ENCODE assay signal across 1 cellular context in the genomic region with DNA sequence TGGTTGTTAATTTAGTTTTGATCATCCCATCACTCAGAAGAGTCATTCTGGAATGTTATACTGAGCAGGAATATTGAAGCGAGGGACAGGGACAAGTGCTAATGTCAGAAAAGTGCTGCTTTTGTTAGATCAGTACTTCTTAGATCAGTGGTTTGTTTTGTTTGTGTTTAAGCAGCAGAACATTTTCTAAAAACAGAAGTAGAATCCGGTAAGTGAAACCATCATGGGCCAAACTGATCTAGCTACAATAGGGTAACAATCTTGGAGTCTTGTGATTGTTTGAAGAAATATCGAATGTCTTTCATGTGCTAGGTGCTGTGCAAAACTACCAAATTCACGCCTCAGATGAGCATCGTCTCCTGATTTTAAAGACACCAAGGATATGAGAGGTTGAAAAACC.
TF ChIP-seq lines count a peak whose summit lies in the region.

No MANE protein-coding gene starts in this region.

TF ChIP-seq in GM23338, 12 proteins besides CTCF, POLR2A, EP300 and RAD21 (continued from another document):
- TF ChIP-seq, protein P1, sequence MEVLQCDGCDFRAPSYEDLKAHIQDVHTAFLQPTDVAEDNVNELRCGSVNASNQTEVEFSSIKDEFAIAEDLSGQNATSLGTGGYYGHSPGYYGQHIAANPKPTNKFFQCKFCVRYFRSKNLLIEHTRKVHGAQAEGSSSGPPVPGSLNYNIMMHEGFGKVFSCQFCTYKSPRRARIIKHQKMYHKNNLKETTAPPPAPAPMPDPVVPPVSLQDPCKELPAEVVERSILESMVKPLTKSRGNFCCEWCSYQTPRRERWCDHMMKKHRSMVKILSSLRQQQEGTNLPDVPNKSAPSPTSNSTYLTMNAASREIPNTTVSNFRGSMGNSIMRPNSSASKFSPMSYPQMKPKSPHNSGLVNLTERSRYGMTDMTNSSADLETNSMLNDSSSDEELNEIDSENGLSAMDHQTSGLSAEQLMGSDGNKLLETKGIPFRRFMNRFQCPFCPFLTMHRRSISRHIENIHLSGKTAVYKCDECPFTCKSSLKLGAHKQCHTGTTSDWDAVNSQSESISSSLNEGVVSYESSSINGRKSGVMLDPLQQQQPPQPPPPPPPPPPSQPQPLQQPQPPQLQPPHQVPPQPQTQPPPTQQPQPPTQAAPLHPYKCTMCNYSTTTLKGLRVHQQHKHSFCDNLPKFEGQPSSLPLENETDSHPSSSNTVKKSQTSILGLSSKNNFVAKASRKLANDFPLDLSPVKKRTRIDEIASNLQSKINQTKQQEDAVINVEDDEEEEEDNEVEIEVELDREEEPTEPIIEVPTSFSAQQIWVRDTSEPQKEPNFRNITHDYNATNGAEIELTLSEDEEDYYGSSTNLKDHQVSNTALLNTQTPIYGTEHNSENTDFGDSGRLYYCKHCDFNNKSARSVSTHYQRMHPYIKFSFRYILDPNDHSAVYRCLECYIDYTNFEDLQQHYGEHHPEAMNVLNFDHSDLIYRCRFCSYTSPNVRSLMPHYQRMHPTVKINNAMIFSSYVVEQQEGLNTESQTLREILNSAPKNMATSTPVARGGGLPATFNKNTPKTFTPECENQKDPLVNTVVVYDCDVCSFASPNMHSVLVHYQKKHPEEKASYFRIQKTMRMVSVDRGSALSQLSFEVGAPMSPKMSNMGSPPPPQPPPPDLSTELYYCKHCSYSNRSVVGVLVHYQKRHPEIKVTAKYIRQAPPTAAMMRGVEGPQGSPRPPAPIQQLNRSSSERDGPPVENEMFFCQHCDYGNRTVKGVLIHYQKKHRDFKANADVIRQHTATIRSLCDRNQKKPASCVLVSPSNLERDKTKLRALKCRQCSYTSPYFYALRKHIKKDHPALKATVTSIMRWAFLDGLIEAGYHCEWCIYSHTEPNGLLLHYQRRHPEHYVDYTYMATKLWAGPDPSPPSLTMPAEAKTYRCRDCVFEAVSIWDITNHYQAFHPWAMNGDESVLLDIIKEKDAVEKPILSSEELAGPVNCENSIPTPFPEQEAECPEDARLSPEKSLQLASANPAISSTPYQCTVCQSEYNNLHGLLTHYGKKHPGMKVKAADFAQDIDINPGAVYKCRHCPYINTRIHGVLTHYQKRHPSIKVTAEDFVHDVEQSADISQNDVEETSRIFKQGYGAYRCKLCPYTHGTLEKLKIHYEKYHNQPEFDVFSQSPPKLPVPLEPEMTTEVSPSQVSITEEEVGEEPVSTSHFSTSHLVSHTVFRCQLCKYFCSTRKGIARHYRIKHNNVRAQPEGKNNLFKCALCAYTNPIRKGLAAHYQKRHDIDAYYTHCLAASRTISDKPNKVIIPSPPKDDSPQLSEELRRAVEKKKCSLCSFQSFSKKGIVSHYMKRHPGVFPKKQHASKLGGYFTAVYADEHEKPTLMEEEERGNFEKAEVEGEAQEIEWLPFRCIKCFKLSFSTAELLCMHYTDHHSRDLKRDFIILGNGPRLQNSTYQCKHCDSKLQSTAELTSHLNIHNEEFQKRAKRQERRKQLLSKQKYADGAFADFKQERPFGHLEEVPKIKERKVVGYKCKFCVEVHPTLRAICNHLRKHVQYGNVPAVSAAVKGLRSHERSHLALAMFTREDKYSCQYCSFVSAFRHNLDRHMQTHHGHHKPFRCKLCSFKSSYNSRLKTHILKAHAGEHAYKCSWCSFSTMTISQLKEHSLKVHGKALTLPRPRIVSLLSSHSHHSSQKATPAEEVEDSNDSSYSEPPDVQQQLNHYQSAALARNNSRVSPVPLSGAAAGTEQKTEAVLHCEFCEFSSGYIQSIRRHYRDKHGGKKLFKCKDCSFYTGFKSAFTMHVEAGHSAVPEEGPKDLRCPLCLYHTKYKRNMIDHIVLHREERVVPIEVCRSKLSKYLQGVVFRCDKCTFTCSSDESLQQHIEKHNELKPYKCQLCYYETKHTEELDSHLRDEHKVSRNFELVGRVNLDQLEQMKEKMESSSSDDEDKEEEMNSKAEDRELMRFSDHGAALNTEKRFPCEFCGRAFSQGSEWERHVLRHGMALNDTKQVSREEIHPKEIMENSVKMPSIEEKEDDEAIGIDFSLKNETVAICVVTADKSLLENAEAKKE (CRISPR knock-in tag; IDR thresholded peaks at IDR 0.05) = no peak
